In the genomic region with DNA sequence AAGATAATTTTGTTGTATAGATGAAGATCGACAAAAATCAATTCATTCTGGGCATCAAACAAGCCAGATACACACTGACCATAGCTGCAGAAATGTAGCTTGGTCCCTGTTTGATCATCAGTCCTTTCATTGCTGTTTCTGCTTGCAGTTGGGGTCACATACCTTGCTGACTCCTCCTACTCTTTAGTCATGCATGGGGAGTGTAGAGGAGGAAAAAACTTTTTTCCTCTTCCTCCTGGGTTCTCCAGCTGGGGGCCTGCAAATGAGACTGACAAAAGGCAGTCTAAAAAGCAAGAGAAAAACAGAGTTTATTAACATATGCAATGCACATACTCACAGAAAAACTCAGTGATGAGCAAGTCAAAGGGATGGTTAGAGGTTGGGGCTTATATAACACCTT, we compare ENCODE assay signal across 1 cellular context.
TF ChIP-seq lines count a peak whose summit lies in the region.

No MANE protein-coding gene starts in this region.

TF ChIP-seq in H1, 55 proteins besides CTCF, POLR2A, EP300 and RAD21:
- TF ChIP-seq KDM5A (IDR thresholded peaks at IDR 0.05; ENCODE audit: low read length) (no peak), SIRT6 (IDR thresholded peaks at IDR 0.05; ENCODE audit: low read length) (no peak), HDAC2 (IDR thresholded peaks at IDR 0.05; ENCODE audit: borderline replicate concordance in 1 of 2, low read depth in 2 of 2, low read length in 2 of 2) (no peak), EZH2 (IDR thresholded peaks at IDR 0.05; ENCODE audit: low read depth, low read length, severe bottlenecking) (no peak), JUN (IDR thresholded peaks at IDR 0.05; ENCODE audit: low read depth, low read length) (no peak), ZNF274 (IDR thresholded peaks at IDR 0.05; ENCODE audit: borderline replicate concordance, extremely low read depth, low read length) (no peak), SIX5 (IDR thresholded peaks at IDR 0.05; ENCODE audit: low read depth, low read length) (no peak), SUZ12 (IDR thresholded peaks at IDR 0.05; ENCODE audit: low read length) (no peak), SP2 (IDR thresholded peaks at IDR 0.05; ENCODE audit: low read length) (no peak), TBP (IDR thresholded peaks at IDR 0.05; ENCODE audit: low read depth, low read length) (no peak), CREB1 (IDR thresholded peaks at IDR 0.05) (no peak)
- TF ChIP-seq, protein P1, sequence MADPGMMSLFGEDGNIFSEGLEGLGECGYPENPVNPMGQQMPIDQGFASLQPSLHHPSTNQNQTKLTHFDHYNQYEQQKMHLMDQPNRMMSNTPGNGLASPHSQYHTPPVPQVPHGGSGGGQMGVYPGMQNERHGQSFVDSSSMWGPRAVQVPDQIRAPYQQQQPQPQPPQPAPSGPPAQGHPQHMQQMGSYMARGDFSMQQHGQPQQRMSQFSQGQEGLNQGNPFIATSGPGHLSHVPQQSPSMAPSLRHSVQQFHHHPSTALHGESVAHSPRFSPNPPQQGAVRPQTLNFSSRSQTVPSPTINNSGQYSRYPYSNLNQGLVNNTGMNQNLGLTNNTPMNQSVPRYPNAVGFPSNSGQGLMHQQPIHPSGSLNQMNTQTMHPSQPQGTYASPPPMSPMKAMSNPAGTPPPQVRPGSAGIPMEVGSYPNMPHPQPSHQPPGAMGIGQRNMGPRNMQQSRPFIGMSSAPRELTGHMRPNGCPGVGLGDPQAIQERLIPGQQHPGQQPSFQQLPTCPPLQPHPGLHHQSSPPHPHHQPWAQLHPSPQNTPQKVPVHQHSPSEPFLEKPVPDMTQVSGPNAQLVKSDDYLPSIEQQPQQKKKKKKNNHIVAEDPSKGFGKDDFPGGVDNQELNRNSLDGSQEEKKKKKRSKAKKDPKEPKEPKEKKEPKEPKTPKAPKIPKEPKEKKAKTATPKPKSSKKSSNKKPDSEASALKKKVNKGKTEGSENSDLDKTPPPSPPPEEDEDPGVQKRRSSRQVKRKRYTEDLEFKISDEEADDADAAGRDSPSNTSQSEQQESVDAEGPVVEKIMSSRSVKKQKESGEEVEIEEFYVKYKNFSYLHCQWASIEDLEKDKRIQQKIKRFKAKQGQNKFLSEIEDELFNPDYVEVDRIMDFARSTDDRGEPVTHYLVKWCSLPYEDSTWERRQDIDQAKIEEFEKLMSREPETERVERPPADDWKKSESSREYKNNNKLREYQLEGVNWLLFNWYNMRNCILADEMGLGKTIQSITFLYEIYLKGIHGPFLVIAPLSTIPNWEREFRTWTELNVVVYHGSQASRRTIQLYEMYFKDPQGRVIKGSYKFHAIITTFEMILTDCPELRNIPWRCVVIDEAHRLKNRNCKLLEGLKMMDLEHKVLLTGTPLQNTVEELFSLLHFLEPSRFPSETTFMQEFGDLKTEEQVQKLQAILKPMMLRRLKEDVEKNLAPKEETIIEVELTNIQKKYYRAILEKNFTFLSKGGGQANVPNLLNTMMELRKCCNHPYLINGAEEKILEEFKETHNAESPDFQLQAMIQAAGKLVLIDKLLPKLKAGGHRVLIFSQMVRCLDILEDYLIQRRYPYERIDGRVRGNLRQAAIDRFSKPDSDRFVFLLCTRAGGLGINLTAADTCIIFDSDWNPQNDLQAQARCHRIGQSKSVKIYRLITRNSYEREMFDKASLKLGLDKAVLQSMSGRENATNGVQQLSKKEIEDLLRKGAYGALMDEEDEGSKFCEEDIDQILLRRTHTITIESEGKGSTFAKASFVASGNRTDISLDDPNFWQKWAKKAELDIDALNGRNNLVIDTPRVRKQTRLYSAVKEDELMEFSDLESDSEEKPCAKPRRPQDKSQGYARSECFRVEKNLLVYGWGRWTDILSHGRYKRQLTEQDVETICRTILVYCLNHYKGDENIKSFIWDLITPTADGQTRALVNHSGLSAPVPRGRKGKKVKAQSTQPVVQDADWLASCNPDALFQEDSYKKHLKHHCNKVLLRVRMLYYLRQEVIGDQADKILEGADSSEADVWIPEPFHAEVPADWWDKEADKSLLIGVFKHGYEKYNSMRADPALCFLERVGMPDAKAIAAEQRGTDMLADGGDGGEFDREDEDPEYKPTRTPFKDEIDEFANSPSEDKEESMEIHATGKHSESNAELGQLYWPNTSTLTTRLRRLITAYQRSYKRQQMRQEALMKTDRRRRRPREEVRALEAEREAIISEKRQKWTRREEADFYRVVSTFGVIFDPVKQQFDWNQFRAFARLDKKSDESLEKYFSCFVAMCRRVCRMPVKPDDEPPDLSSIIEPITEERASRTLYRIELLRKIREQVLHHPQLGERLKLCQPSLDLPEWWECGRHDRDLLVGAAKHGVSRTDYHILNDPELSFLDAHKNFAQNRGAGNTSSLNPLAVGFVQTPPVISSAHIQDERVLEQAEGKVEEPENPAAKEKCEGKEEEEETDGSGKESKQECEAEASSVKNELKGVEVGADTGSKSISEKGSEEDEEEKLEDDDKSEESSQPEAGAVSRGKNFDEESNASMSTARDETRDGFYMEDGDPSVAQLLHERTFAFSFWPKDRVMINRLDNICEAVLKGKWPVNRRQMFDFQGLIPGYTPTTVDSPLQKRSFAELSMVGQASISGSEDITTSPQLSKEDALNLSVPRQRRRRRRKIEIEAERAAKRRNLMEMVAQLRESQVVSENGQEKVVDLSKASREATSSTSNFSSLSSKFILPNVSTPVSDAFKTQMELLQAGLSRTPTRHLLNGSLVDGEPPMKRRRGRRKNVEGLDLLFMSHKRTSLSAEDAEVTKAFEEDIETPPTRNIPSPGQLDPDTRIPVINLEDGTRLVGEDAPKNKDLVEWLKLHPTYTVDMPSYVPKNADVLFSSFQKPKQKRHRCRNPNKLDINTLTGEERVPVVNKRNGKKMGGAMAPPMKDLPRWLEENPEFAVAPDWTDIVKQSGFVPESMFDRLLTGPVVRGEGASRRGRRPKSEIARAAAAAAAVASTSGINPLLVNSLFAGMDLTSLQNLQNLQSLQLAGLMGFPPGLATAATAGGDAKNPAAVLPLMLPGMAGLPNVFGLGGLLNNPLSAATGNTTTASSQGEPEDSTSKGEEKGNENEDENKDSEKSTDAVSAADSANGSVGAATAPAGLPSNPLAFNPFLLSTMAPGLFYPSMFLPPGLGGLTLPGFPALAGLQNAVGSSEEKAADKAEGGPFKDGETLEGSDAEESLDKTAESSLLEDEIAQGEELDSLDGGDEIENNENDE (IDR thresholded peaks at IDR 0.05; ENCODE audit: insufficient replicate concordance, low read length), result no peak
- TF ChIP-seq, protein P2, sequence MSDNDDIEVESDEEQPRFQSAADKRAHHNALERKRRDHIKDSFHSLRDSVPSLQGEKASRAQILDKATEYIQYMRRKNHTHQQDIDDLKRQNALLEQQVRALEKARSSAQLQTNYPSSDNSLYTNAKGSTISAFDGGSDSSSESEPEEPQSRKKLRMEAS (IDR thresholded peaks at IDR 0.05), result no peak
TF ChIP-seq in H1: peak in this region for 0.
